Comparison of ENCODE assay signal across 26 cellular contexts in genomic region chr17:77337150-77337549, GRCh38.
"Had no signal": no experiment of that assay in that cellular context is flagged by ENCODE, and none has a peak within 500 bp of the region (broad histone marks: within the 10 kb centered on the region; RNA-seq: fewer than 3 reads in every experiment).

No MANE protein-coding gene starts in this region.

- H3K4me3 ChIP-seq: gastrocnemius medialis, left lung, prostate gland, skin epidermis, spleen, thoracic aorta, tibial nerve, upper lobe of right lung, uterus had no signal

- H3K9me3 ChIP-seq: gastrocnemius medialis, prostate gland, upper lobe of right lung had no signal

- DNase-seq: cortex of kidney; effector CD8-positive, alpha-beta T cell; endodermal cell; foreskin fibroblast; gastrocnemius medialis; kidney; left lung; mesendoderm; midbrain; nephron progenitor cell; nucleus accumbens; right cardiac atrium; spleen; stimulated activated CD4-positive, alpha-beta T cell treated with anti-CD3 and anti-CD28 coated beads, Interleukin-4, amount 100 ng/mL, for 4 hours; stimulated activated naive CD8-positive, alpha-beta T cell treated with anti-CD3 and anti-CD28 coated beads, Interleukin-15, Interleukin-2, amounts not matched to agents 100 U/mL and 50 U/mL, for 24 hours; substantia nigra had no signal

- H3K27me3 Mint-ChIP-seq: naive thymus-derived CD4-positive, alpha-beta T cell; stimulated activated memory B cell treated with anti-CD40 and anti-IgM and Interleukin-4, amounts not matched to agents 10 μg/mL and 1 μg/mL and 100 μg/mL, for 72 hours had no signal

- ATAC-seq: esophagus mucosa; gastrocnemius medialis; left lung; naive thymus-derived CD4-positive, alpha-beta T cell; right cardiac atrium; stimulated activated memory B cell treated with anti-CD40 and anti-IgM and Interleukin-4, amounts not matched to agents 10 μg/mL and 1 μg/mL and 100 μg/mL, for 72 hours; stimulated activated naive CD8-positive, alpha-beta T cell treated with anti-CD3 and anti-CD28 coated beads, Interleukin-15, Interleukin-2, amounts not matched to agents 100 U/mL and 50 U/mL, for 24 hours; upper lobe of right lung had no signal

- H3K4me1 ChIP-seq: prostate gland had no signal

- H3K4me3 Mint-ChIP-seq: endodermal cell; naive thymus-derived CD4-positive, alpha-beta T cell; nephron progenitor cell; stimulated activated memory B cell treated with anti-CD40 and anti-IgM and Interleukin-4, amounts not matched to agents 10 μg/mL and 1 μg/mL and 100 μg/mL, for 72 hours had no signal

- H3K4me1 Mint-ChIP-seq: endodermal cell, nephron progenitor cell had no signal

- H3K27me3 ChIP-seq: gastrocnemius medialis, left lung, spleen, tibial nerve, upper lobe of right lung, uterus had no signal

- H3K27ac ChIP-seq: epithelial cell of prostate, gastrocnemius medialis, left lung, prostate gland, skin epidermis, spleen, thoracic aorta, tibial nerve, upper lobe of right lung, uterus had no signal

- H3K36me3 ChIP-seq: gastrocnemius medialis, left lung, prostate gland, thoracic aorta, tibial nerve, upper lobe of right lung, uterus had no signal

- H3K27ac Mint-ChIP-seq: endodermal cell; nephron progenitor cell; stimulated activated memory B cell treated with anti-CD40 and anti-IgM and Interleukin-4, amounts not matched to agents 10 μg/mL and 1 μg/mL and 100 μg/mL, for 72 hours had no signal
